In the genomic region with DNA sequence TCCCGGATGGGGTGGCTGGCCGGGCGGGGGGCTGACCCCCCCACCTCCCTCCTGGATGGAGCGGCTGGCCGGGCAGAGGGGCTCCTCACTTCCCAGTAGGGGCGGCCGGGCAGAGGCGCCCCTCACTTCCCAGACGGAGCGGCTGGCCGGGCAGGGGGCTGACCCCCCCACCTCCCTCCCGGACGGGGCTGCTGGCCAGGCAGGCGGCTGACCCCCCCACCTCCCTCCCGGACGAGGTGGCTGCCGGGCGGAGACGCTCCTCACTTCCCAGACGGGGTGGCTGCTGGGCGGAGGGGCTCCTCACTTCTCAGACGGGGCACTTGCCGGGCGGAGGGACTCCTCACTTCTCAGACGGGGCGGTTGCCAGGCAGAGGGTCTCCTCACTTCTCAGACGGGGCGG, we compare ENCODE assay signal across 3 cellular contexts. TPM values are rescaled to one million over a fixed set of nuclear protein-coding genes. Genes with fewer than 3 reads are reported as not detected.
"Had no signal": no experiment of that assay in that cellular context is flagged by ENCODE, and none has a peak within 500 bp of the region (broad histone marks: within the 10 kb centered on the region; RNA-seq: fewer than 3 reads in every experiment).

No MANE protein-coding gene starts in this region.

RNA-seq across cellular contexts. Expression of a gene that starts 46.5 kb away (rescaled TPM):
- total RNA-seq: naive thymus-derived CD8-positive, alpha-beta T cell; natural killer cell; natural killer cell treated with Interleukin-12 subunit alpha and Interleukin-12 subunit beta and Interleukin-15 and Interleukin-18, amount 100 ng/mL, for 72 hours had no signal
- polyA plus RNA-seq: naive thymus-derived CD8-positive, alpha-beta T cell had no signal
